In the genomic region with DNA sequence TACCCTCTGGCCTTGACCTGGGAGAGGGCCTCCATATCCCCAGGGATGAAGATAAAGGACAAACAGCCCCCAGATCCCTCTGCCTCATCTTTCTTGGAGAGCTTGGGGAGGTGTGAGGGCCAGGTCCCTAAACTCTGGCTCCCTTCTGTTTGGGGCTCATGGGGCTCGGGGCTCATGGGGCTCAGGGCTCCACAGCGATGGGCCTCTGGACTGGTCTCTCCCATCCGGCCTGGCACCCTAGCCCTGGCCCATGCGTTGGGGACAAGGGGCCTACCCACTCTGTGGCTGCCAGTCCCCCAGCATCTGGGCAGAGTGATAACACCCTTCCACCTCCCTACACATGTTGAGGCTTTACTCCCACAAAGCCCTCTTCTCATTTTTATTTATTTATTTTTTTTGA, we compare ENCODE assay signal across 30 cellular contexts. TPM values are rescaled to one million over a fixed set of nuclear protein-coding genes. Genes with fewer than 3 reads are reported as not detected.
A peak's percentile ranks its signal among the peaks of the same experiment; 100 is the strongest.
DNase-seq lines count a peak whose midpoint lies in the region; ATAC-seq and TF ChIP-seq lines count a peak whose summit lies in the region.
"Had no signal": no experiment of that assay in that cellular context is flagged by ENCODE, and none has a peak within 500 bp of the region (broad histone marks: within the 10 kb centered on the region; RNA-seq: fewer than 3 reads in every experiment).

No MANE protein-coding gene starts in this region.

- H3K9me2 ChIP-seq in HCT116 (ENCODE audit: insufficient read depth) (no peaks in the 10 kb centered on the region), SU-DHL-6 (replicated peaks; ENCODE audit: insufficient read depth, low read length) (no peaks in the 10 kb centered on the region)

- POLR2A ChIA-PET in HCT116 (lab: Charles Lee) = interaction anchor here (1.8 to 2.1 kb wide), 3 partner anchors 22 to 35 kb away, joined by 5 to 10 read pairs (median 9); a partner anchor contains a TSS

- no peak overlapping the region for H3K27ac Mint-ChIP-seq in memory B cell
- H3K27ac Mint-ChIP-seq in stimulated activated memory B cell treated with anti-CD40 and anti-IgM and Interleukin-4, amounts not matched to agents 10 μg/mL and 1 μg/mL and 100 μg/mL, for 72 hours = peak overlapping the region; percentile 75
- H3K27ac Mint-ChIP-seq: activated CD8-positive, alpha-beta memory T cell treated with anti-CD3 and anti-CD28 coated beads, Interleukin-2, amount 10 ng/mL, durations not matched to agents 7 days and 5 days; CD14-positive monocyte; immature natural killer cell; stimulated activated naive CD8-positive, alpha-beta T cell treated with anti-CD3 and anti-CD28 coated beads, Interleukin-15, amount 100 ng/mL, for 72 hours; T-helper 2 cell treated with Interferon-gamma antibody and Interleukin-4, amounts not matched to agents 5 μg/mL and 100 μg/mL, for 36 hours had no signal

- no peaks in the 10 kb centered on the region for H3K9me3 ChIP-seq in HCT116 (ENCODE audit: control insufficient read depth in 1 of 2, insufficient read depth in 1 of 2, low read depth in 1 of 2, low read length in 2 of 2)
- H3K9me3 ChIP-seq in SU-DHL-6 (ENCODE audit: insufficient read depth, low read length) = no peaks in the 10 kb centered on the region
- H3K9me3 ChIP-seq: adrenal gland, body of pancreas, psoas muscle, transverse colon had no signal

- no peak overlapping the region for H3K4me3 ChIP-seq in HCT116 (replicated peaks in 1 of 2; ENCODE audit: low read depth in 1 of 2, low read length in 2 of 2)
- H3K4me3 ChIP-seq in SU-DHL-6 (ENCODE audit: insufficient read depth, low read length, poor library complexity, severe bottlenecking) = no peak overlapping the region
- H3K4me3 ChIP-seq: adrenal gland, body of pancreas, K562, psoas muscle, transverse colon had no signal

- H3K27me3 Mint-ChIP-seq in memory B cell = no peaks in the 10 kb centered on the region
- no peaks in the 10 kb centered on the region for H3K27me3 Mint-ChIP-seq in stimulated activated memory B cell treated with anti-CD40 and anti-IgM and Interleukin-4, amounts not matched to agents 10 μg/mL and 1 μg/mL and 100 μg/mL, for 72 hours

- no peak for TF ChIP-seq RAD21 in HCT116 (IDR thresholded peaks at IDR 0.05; ENCODE audit: low read depth)

- H3K27me3 ChIP-seq in HCT116 (ENCODE audit: insufficient read depth, low read length) (no peaks in the 10 kb centered on the region), SU-DHL-6 (ENCODE audit: low read length) (no peaks in the 10 kb centered on the region)
- H3K27me3 ChIP-seq: adrenal gland, body of pancreas, transverse colon had no signal

- H3F3A ChIP-seq in SU-DHL-6 (ENCODE audit: insufficient read depth) = peaks cover 82% of the 10 kb centered on the region

- H2AFZ ChIP-seq in HCT116 (ENCODE audit: low read depth, low read length, poor library complexity, severe bottlenecking) (no peak overlapping the region), SU-DHL-6 (ENCODE audit: low read depth, low read length, severe bottlenecking) (no peak overlapping the region)

- BruUV-seq in HCT116 (replicated peaks; lab: Mats Ljungman, UMichigan) = no TSS peak

- no peaks in the 10 kb centered on the region for H3K9me3 Mint-ChIP-seq in memory B cell
- H3K9me3 Mint-ChIP-seq in stimulated activated memory B cell treated with anti-CD40 and anti-IgM and Interleukin-4, amounts not matched to agents 10 μg/mL and 1 μg/mL and 100 μg/mL, for 72 hours = no peaks in the 10 kb centered on the region
- H3K9me3 Mint-ChIP-seq: immature natural killer cell; stimulated activated naive CD8-positive, alpha-beta T cell treated with anti-CD3 and anti-CD28 coated beads, Interleukin-15, amount 100 ng/mL, for 72 hours; T-helper 2 cell treated with Interferon-gamma antibody and Interleukin-4, amounts not matched to agents 5 μg/mL and 100 μg/mL, for 36 hours; WTC11 had no signal

- no peaks in the 10 kb centered on the region for H3K36me3 Mint-ChIP-seq in memory B cell
- H3K36me3 Mint-ChIP-seq in stimulated activated memory B cell treated with anti-CD40 and anti-IgM and Interleukin-4, amounts not matched to agents 10 μg/mL and 1 μg/mL and 100 μg/mL, for 72 hours = no peaks in the 10 kb centered on the region
- H3K36me3 Mint-ChIP-seq: activated CD8-positive, alpha-beta memory T cell treated with anti-CD3 and anti-CD28 coated beads, Interleukin-2, amount 10 ng/mL, durations not matched to agents 7 days and 5 days; WTC11 had no signal

- peaks cover 36% of the 10 kb centered on the region for H3K4me1 Mint-ChIP-seq in memory B cell
- H3K4me1 Mint-ChIP-seq in stimulated activated memory B cell treated with anti-CD40 and anti-IgM and Interleukin-4, amounts not matched to agents 10 μg/mL and 1 μg/mL and 100 μg/mL, for 72 hours = peaks cover 60% of the 10 kb centered on the region

- TF ChIP-seq CTCF in HCT116 (IDR thresholded peaks at IDR 0.05 in 2 of 3, conservative IDR thresholded peaks at IDR 0.05 in 1 of 3; ENCODE audit: borderline replicate concordance in 1 of 3, insufficient read depth in 1 of 3, low read depth in 2 of 3, low read length in 2 of 3) (no peak), SU-DHL-6 (IDR thresholded peaks at IDR 0.05; ENCODE audit: insufficient read depth, low read length, poor library complexity, severe bottlenecking) (no peak)

- peak overlapping the region; percentile 98 for H3K9ac ChIP-seq in HCT116 (ENCODE audit: low read length)
- no peak overlapping the region for H3K9ac ChIP-seq in SU-DHL-6 (ENCODE audit: low read length)

- TF ChIP-seq POLR2A in HCT116 (IDR thresholded peaks at IDR 0.05; ENCODE audit: borderline replicate concordance, extremely low read depth, insufficient read depth, insufficient read length) = no peak

- ATAC-seq in HCT116 (no peak), memory B cell (ENCODE audit: low read depth) (no peak), HG03097 (IDR thresholded peaks at IDR 0.05; ENCODE audit: low FRiP score, unreplicated experiment) (no peak)
- ATAC-seq in stimulated activated memory B cell treated with anti-CD40 and anti-IgM and Interleukin-4, amounts not matched to agents 10 μg/mL and 1 μg/mL and 100 μg/mL, for 72 hours = no peak
- ATAC-seq: activated CD8-positive, alpha-beta memory T cell treated with anti-CD3 and anti-CD28 coated beads, Interleukin-2, amount 10 ng/mL, durations not matched to agents 7 days and 5 days; body of pancreas; K562; left colon; psoas muscle; Right ventricle myocardium inferior; stimulated activated naive CD8-positive, alpha-beta T cell treated with anti-CD3 and anti-CD28 coated beads, Interleukin-15, amount 100 ng/mL, for 72 hours; WTC11 had no signal

- RAD21 ChIA-PET in HCT116 (lab: Charles Lee; ENCODE audit: low non-redundant PET in 1 of 2, low total read pairs in 2 of 2, uncharacterized antibody in 2 of 2, unreplicated experiment in 2 of 2) = no interaction called here

- CTCF ChIA-PET in HCT116 (lab: Charles Lee) = interaction anchor here (1.0 kb wide), 1 partner anchor 36 kb away, joined by 3 read pairs; no protein-coding TSS in a partner anchor

- H3K79me2 ChIP-seq in HCT116 (ENCODE audit: insufficient read depth, low read length) = peaks cover 5% of the 10 kb centered on the region; the same call in 1 of the 2 replicates
- peaks cover 16% of the 10 kb centered on the region; the same call in 1 of the 2 replicates for H3K79me2 ChIP-seq in SU-DHL-6 (ENCODE audit: insufficient read depth, low read length)

- peaks cover 36 to 72% of the 10 kb centered on the region in 2 experiments for H3K4me1 ChIP-seq in HCT116 (ENCODE audit: control insufficient read depth in 1 of 2, insufficient read depth in 2 of 2, low read length in 2 of 2)

- H3K27ac ChIP-seq in HCT116 (ENCODE audit: low read depth, low read length) (peak overlapping the region; percentile 100), SU-DHL-6 (ENCODE audit: low read depth, low read length) (peak overlapping the region; percentile 94)
- H3K27ac ChIP-seq: adrenal gland had no signal

- peak overlapping the region; percentile 53 for H3K4me3 Mint-ChIP-seq in memory B cell
- no peak overlapping the region for H3K4me3 Mint-ChIP-seq in stimulated activated memory B cell treated with anti-CD40 and anti-IgM and Interleukin-4, amounts not matched to agents 10 μg/mL and 1 μg/mL and 100 μg/mL, for 72 hours
- H3K4me3 Mint-ChIP-seq: activated CD8-positive, alpha-beta memory T cell treated with anti-CD3 and anti-CD28 coated beads, Interleukin-2, amount 10 ng/mL, durations not matched to agents 7 days and 5 days; CD14-positive monocyte; immature natural killer cell had no signal

- intact Hi-C loops in HCT116 (cut with micrococcal nuclease) = loop anchor here (5.0 kb wide), 1 partner anchor 108 kb away; a partner anchor contains a TSS

- H3K36me3 ChIP-seq in HCT116 (ENCODE audit: control insufficient read depth in 1 of 2, insufficient read depth in 2 of 2, low read length in 2 of 2) (no peaks in the 10 kb centered on the region), SU-DHL-6 (ENCODE audit: low read length) (no peaks in the 10 kb centered on the region)
- H3K36me3 ChIP-seq: adrenal gland, transverse colon had no signal

- H4K20me1 ChIP-seq in HCT116 (ENCODE audit: insufficient read depth) (no peaks in the 10 kb centered on the region), SU-DHL-6 (ENCODE audit: low read depth, low read length) (no peaks in the 10 kb centered on the region)

- DNase-seq in HCT116 (ENCODE audit: low read depth, low spot score) (no peak), memory B cell (ENCODE audit: low spot score in 2 of 2) (no peak), NOMO-1 treated with dmso at 0.1 percent for 144 hours (lab: John Stamatoyannopoulos, UW; ENCODE audit: unreplicated experiment) (no peak), T-helper 9 cell (no peak), activated gamma-delta T cell treated with Interleukin-2 at 50 U/mL for 16 hours (no peak)
- DNase-seq: activated CD4-positive, alpha-beta T cell treated with anti-CD3 and anti-CD28 coated beads, Interleukin-2, amount 50 U/mL, for 1 hour; activated CD8-positive, alpha-beta memory T cell treated with anti-CD3 and anti-CD28 coated beads, Interleukin-2, amount 10 ng/mL, durations not matched to agents 7 days and 5 days; activated naive CD4-positive, alpha-beta T cell; activated T-cell treated with anti-CD3 and anti-CD28 coated beads, Interleukin-2, amount 50 U/mL, for 48 hours; adrenal gland; body of pancreas; cerebellar nuclear complex; DND-41; hypothalamus; immature natural killer cell; left colon; mammary epithelial cell; NCI-H1417 treated with DMSO at 0.1 percent for 48 hours; NCI-H2081; psoas muscle; stimulated activated naive CD8-positive, alpha-beta T cell treated with anti-CD3 and anti-CD28 coated beads, Interleukin-15, amount 100 ng/mL, for 72 hours; transverse colon had no signal

- H3K4me2 ChIP-seq in HCT116 (ENCODE audit: low read length) = no peak overlapping the region
- no peak overlapping the region for H3K4me2 ChIP-seq in SU-DHL-6 (ENCODE audit: low read depth, low read length, poor library complexity, severe bottlenecking)

TF ChIP-seq in HCT116, 20 proteins besides CTCF, POLR2A, EP300 and RAD21 (continues in another document):
- TF ChIP-seq EZH2phosphoT487 (IDR thresholded peaks at IDR 0.05; ENCODE audit: borderline replicate concordance) (no peak), SRF (IDR thresholded peaks at IDR 0.05; ENCODE audit: low read depth) (no peak), JUND (IDR thresholded peaks at IDR 0.05) (no peak), CBX3 (IDR thresholded peaks at IDR 0.05; ENCODE audit: low read depth) (no peak), SIN3A (IDR thresholded peaks at IDR 0.05; ENCODE audit: low read depth) (no peak), POLR2AphosphoS5 (IDR thresholded peaks at IDR 0.05; ENCODE audit: low read depth, low read length) (no peak)

RNA-seq across cellular contexts. Expression of a gene that starts 29.2 kb away (rescaled TPM):
- 2,752 TPM for total RNA-seq in HCT116 (2021; ENCODE audit: unreplicated experiment)
- 2,841 and 3,306 TPM in 2 replicates for polyA plus RNA-seq in HCT116 (2012)
